ENCODE assay signal across 8 cellular contexts in the genomic region with DNA sequence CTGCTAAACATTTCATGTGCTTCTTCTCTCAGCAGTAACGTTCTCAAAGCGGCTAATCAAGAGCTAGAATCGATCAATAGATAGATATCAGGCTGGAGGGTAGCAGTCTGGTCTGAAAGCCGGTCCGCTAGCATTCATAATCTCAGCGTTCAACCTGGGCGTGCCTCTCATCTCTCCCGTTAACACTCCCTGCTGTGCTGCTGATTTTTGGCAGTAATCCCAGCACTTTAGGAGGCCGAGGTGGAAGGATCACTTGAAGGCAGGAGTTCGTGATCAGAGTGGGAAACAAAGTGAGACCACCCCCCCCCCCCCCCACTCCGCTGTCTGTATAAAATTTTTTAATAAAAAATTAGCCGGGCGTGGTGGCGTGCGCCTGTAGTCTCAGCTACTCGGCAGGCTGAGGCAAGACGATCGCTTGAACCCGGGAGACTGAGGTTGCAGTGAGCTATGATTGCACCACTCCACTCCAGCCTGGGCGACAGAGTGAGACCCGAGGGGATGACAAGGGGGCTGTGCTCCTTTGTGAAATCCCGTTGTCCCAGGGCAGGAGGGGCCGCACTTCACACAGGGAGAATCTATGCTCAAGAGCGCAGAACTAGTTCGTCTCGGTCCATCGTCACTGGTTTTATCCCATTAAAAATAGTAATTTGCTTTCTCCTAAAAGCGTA. TPM values are rescaled to one million over a fixed set of nuclear protein-coding genes. Genes with fewer than 3 reads are reported as not detected.
DNase-seq lines count a peak whose midpoint lies in the region; ATAC-seq and TF ChIP-seq lines count a peak whose summit lies in the region.

No MANE protein-coding gene starts in this region.

- peak; percentile 7 for ATAC-seq in GM21737 (IDR thresholded peaks at IDR 0.05; ENCODE audit: unreplicated experiment)
- ATAC-seq in natural killer cell treated with Interleukin-12 subunit alpha and Interleukin-12 subunit beta and Interleukin-15 and Interleukin-18, amount 100 ng/mL, for 72 hours, result peak; percentile 8 to 9

- peak overlapping the region; percentile 72 for H3K4me3 ChIP-seq in epithelial cell of esophagus (ENCODE audit: low read length)

- H3K27ac Mint-ChIP-seq in IgD-negative memory B cell, result peak overlapping the region in 2 of 3 donors; percentile 66 to 78
- H3K27ac Mint-ChIP-seq in T-helper 1 cell treated with Interleukin-12 subunit alpha and Interleukin-12 subunit beta and Interleukin-4 antibody, amounts not matched to agents 30 μg/mL and 1 μg/mL, for 36 hours, result peak overlapping the region; percentile 84
- H3K27ac Mint-ChIP-seq in natural killer cell treated with Interleukin-12 subunit alpha and Interleukin-12 subunit beta and Interleukin-15 and Interleukin-18, amount 100 ng/mL, for 72 hours, result peak overlapping the region; percentile 35 to 76

- TF ChIP-seq CTCF in epithelial cell of esophagus (IDR thresholded peaks at IDR 0.05; ENCODE audit: insufficient read depth, low read depth, low read length, missing control alignments), result no peak

- H3K27me3 Mint-ChIP-seq in IgD-negative memory B cell, result no peaks in the 10 kb centered on the region
- no peaks in the 10 kb centered on the region for H3K27me3 Mint-ChIP-seq in T-helper 1 cell treated with Interleukin-12 subunit alpha and Interleukin-12 subunit beta and Interleukin-4 antibody, amounts not matched to agents 30 μg/mL and 1 μg/mL, for 36 hours (ENCODE audit: low read depth)
- H3K27me3 Mint-ChIP-seq in natural killer cell treated with Interleukin-12 subunit alpha and Interleukin-12 subunit beta and Interleukin-15 and Interleukin-18, amount 100 ng/mL, for 72 hours, result peaks cover 0 to 6% of the 10 kb centered on the region in 2 donors

- DNase-seq in NCI-H2081 (lab: John Stamatoyannopoulos, UW), result peak; percentile 11 to 53
- no peak for DNase-seq in NCI-H2081 treated with DMSO at 0.1 percent for 48 hours (lab: John Stamatoyannopoulos, UW)
- DNase-seq in epithelial cell of esophagus (ENCODE audit: low read depth), result peak; percentile 45
- DNase-seq in natural killer cell treated with Interleukin-12 subunit alpha and Interleukin-12 subunit beta and Interleukin-15 and Interleukin-18, amount 100 ng/mL, for 72 hours (ENCODE audit: low spot score), result no peak
- DNase-seq in MV-4-11 (lab: John Stamatoyannopoulos, UW), result no peak

- no peaks in the 10 kb centered on the region for H3K9me3 Mint-ChIP-seq in IgD-negative memory B cell
- no peaks in the 10 kb centered on the region for H3K9me3 Mint-ChIP-seq in T-helper 1 cell treated with Interleukin-12 subunit alpha and Interleukin-12 subunit beta and Interleukin-4 antibody, amounts not matched to agents 30 μg/mL and 1 μg/mL, for 36 hours
- H3K9me3 Mint-ChIP-seq in natural killer cell treated with Interleukin-12 subunit alpha and Interleukin-12 subunit beta and Interleukin-15 and Interleukin-18, amount 100 ng/mL, for 72 hours, result no peaks in the 10 kb centered on the region

- H3K4me3 Mint-ChIP-seq in IgD-negative memory B cell, result peak overlapping the region; percentile 85 to 97 (median 92)
- peak overlapping the region; percentile 94 for H3K4me3 Mint-ChIP-seq in T-helper 1 cell treated with Interleukin-12 subunit alpha and Interleukin-12 subunit beta and Interleukin-4 antibody, amounts not matched to agents 30 μg/mL and 1 μg/mL, for 36 hours
- peak overlapping the region; percentile 92 for H3K4me3 Mint-ChIP-seq in natural killer cell treated with Interleukin-12 subunit alpha and Interleukin-12 subunit beta and Interleukin-15 and Interleukin-18, amount 100 ng/mL, for 72 hours

- peaks cover 11 to 23% (median 12%) of the 10 kb centered on the region in 3 donors for H3K4me1 Mint-ChIP-seq in IgD-negative memory B cell
- H3K4me1 Mint-ChIP-seq in T-helper 1 cell treated with Interleukin-12 subunit alpha and Interleukin-12 subunit beta and Interleukin-4 antibody, amounts not matched to agents 30 μg/mL and 1 μg/mL, for 36 hours (ENCODE audit: low read depth), result peaks cover 41% of the 10 kb centered on the region
- H3K4me1 Mint-ChIP-seq in natural killer cell treated with Interleukin-12 subunit alpha and Interleukin-12 subunit beta and Interleukin-15 and Interleukin-18, amount 100 ng/mL, for 72 hours (ENCODE audit: low read depth in 2 of 2), result peaks cover 5 to 14% of the 10 kb centered on the region in 2 donors

- no peaks in the 10 kb centered on the region for H3K36me3 Mint-ChIP-seq in IgD-negative memory B cell
- H3K36me3 Mint-ChIP-seq in T-helper 1 cell treated with Interleukin-12 subunit alpha and Interleukin-12 subunit beta and Interleukin-4 antibody, amounts not matched to agents 30 μg/mL and 1 μg/mL, for 36 hours (ENCODE audit: low read depth), result peaks cover 3% of the 10 kb centered on the region
- no peaks in the 10 kb centered on the region for H3K36me3 Mint-ChIP-seq in natural killer cell treated with Interleukin-12 subunit alpha and Interleukin-12 subunit beta and Interleukin-15 and Interleukin-18, amount 100 ng/mL, for 72 hours

RNA-seq across cellular contexts. Expression of a gene that starts 0.6 kb away (rescaled TPM):
- 0.53 TPM for polyA plus RNA-seq in IgD-negative memory B cell
- total RNA-seq in natural killer cell treated with Interleukin-12 subunit alpha and Interleukin-12 subunit beta and Interleukin-15 and Interleukin-18, amount 100 ng/mL, for 72 hours, result 10 to 100 TPM; 23.7 to 45.7 TPM

RNA-seq across cellular contexts. Expression of a gene that starts 13.7 kb away (rescaled TPM):
- not detected for polyA plus RNA-seq in IgD-negative memory B cell
- 10 to 100 TPM in 1 of 2 donors, under 1 TPM in 1; 0.57 to 15.8 TPM for total RNA-seq in natural killer cell treated with Interleukin-12 subunit alpha and Interleukin-12 subunit beta and Interleukin-15 and Interleukin-18, amount 100 ng/mL, for 72 hours

Comparison
In these comparisons a context has a peak if more than half of its experiments do, and no peak if none do; other contexts are left out.
1. DNase-seq: peak in NCI-H2081 (2 of 2) and epithelial cell of esophagus (single experiment); none in NCI-H2081 treated with DMSO at 0.1 percent for 48 hours (single experiment), natural killer cell treated with Interleukin-12 subunit alpha and Interleukin-12 subunit beta and Interleukin-15 and Interleukin-18, amount 100 ng/mL, for 72 hours (single experiment) and MV-4-11 (single experiment).
2. Peak in every context shown above with its lines, with median percentiles within 50 percentile points of each other: H3K27ac Mint-ChIP-seq and H3K4me3 Mint-ChIP-seq.